8 cellular contexts compared by ENCODE assay signal in genomic region chr11:65719887-65720236, GRCh38. TPM values are rescaled to one million over a fixed set of nuclear protein-coding genes. Genes with fewer than 3 reads are reported as not detected.
A peak's percentile ranks its signal among the peaks of the same experiment; 100 is the strongest.
DNase-seq lines count a peak whose midpoint lies in the region; ATAC-seq, FAIRE-seq and TF ChIP-seq lines count a peak whose summit lies in the region.

No MANE protein-coding gene starts in this region.

- TF ChIP-seq POLR2A in tibial nerve (IDR thresholded peaks at IDR 0.05) (no peak), GM12892 (IDR thresholded peaks at IDR 0.05; ENCODE audit: low read depth, low read length) (no peak)

- no peak for TF ChIP-seq EP300 in tibial nerve (IDR thresholded peaks at IDR 0.05)

- FAIRE-seq in GM12892 (lab: Jason Lieb, UNC) = no peak

- peak overlapping the region; percentile 81 for H3K27ac ChIP-seq in colonic mucosa
- H3K27ac ChIP-seq in tibial nerve = peak overlapping the region; percentile 86 to 97 (median 96)

- DNase-seq in RPMI8226 (peak; percentile 61), colonic mucosa (no peak), lung microvascular endothelial cell (ENCODE audit: low read depth in 2 of 2) (peak; percentile 20 to 49), tibial nerve (ENCODE audit: low spot score in 2 of 2) (no peak), COLO668 (lab: John Stamatoyannopoulos, UW; ENCODE audit: unreplicated experiment) (no peak), GM12892 (ENCODE audit: insufficient read length) (no peak)

- H3K4me1 ChIP-seq in colonic mucosa (peaks cover 13% of the 10 kb centered on the region), tibial nerve (peaks cover 0 to 30% (median 13%) of the 10 kb centered on the region in 4 donors)

- no peaks in the 10 kb centered on the region for H3K27me3 ChIP-seq in colonic mucosa
- no peaks in the 10 kb centered on the region for H3K27me3 ChIP-seq in tibial nerve

- intact Hi-C loops in colonic mucosa (cut with DNase I) = loop anchor here (10.0 kb wide), 2 partner anchors 55 to 275 kb away; no protein-coding TSS in a partner anchor

- WGBS in tibial nerve, 2 donors = 2% methylated on average over 14 to 16 of the region's 16 CpGs

- peaks cover 3% of the 10 kb centered on the region for H3K36me3 ChIP-seq in colonic mucosa
- peaks cover under 1 to 48% (median 15%) of the 10 kb centered on the region in 3 donors for H3K36me3 ChIP-seq in tibial nerve

- ATAC-seq in GM18867 (IDR thresholded peaks at IDR 0.05; ENCODE audit: unreplicated experiment) = peak; percentile 23
- ATAC-seq in HG02943 (IDR thresholded peaks at IDR 0.05; ENCODE audit: low read depth, unreplicated experiment) = peak; percentile 4

- peak overlapping the region; percentile 78 to 80 for H3K9ac ChIP-seq in colonic mucosa (ENCODE audit: low read depth in 2 of 2, low read length in 2 of 2)

- TF ChIP-seq CTCF in colonic mucosa (IDR thresholded peaks at IDR 0.05) = no peak
- no peak for TF ChIP-seq CTCF in tibial nerve (IDR thresholded peaks at IDR 0.05)

- H3K9me3 ChIP-seq in colonic mucosa (no peaks in the 10 kb centered on the region), tibial nerve (no peaks in the 10 kb centered on the region)

- peak overlapping the region; percentile 48 for H3K4me3 ChIP-seq in colonic mucosa
- H3K4me3 ChIP-seq in tibial nerve = peak overlapping the region; percentile 74 to 92 (median 84)

RNA-seq across cellular contexts. Expression of gene RNASEH2C, which starts 0.7 kb away (rescaled TPM):
- 10 to 100 TPM; 26.1 to 58.1 TPM for total RNA-seq in colonic mucosa
- 29.6 and 57.1 TPM in 2 replicates for total RNA-seq in lung microvascular endothelial cell
- 100 to 1,000 TPM; 142 to 197 (median 152) TPM for total RNA-seq in tibial nerve
- 49.7 TPM for polyA plus RNA-seq in GM12892 (2012; ENCODE audit: missing spikeins)

RNA-seq across cellular contexts. Expression of gene KAT5, which starts 7.8 kb away (rescaled TPM):
- total RNA-seq in colonic mucosa (10 to 100 TPM; 65.3 to 83.4 TPM), lung microvascular endothelial cell (33.6 and 49.2 TPM in 2 replicates), tibial nerve (100 to 1,000 TPM in 1 of 4 donors, 10 to 100 TPM in 3; 68.1 to 118 (median 92.3) TPM)
- 29.7 TPM for polyA plus RNA-seq in GM12892 (2012; ENCODE audit: missing spikeins)

RNA-seq across cellular contexts. Expression of gene RELA, which starts 57.1 kb away (rescaled TPM):
- total RNA-seq in colonic mucosa = 10 to 100 TPM; 58.7 to 68.3 TPM
- 10.2 and 16.1 TPM in 2 replicates for total RNA-seq in lung microvascular endothelial cell
- 10 to 100 TPM; 44.6 to 70.8 (median 51.7) TPM for total RNA-seq in tibial nerve
- 28.2 TPM for polyA plus RNA-seq in GM12892 (2012; ENCODE audit: missing spikeins)

Comparison
In these comparisons a context has a peak if more than half of its experiments do, and no peak if none do; other contexts are left out.
1. DNase-seq: peak in RPMI8226 (single experiment) and lung microvascular endothelial cell (2 of 2); none in colonic mucosa (single experiment), tibial nerve (0 of 2), COLO668 (single experiment) and GM12892 (single experiment).